23 cellular contexts compared by ENCODE assay signal in the genomic region with DNA sequence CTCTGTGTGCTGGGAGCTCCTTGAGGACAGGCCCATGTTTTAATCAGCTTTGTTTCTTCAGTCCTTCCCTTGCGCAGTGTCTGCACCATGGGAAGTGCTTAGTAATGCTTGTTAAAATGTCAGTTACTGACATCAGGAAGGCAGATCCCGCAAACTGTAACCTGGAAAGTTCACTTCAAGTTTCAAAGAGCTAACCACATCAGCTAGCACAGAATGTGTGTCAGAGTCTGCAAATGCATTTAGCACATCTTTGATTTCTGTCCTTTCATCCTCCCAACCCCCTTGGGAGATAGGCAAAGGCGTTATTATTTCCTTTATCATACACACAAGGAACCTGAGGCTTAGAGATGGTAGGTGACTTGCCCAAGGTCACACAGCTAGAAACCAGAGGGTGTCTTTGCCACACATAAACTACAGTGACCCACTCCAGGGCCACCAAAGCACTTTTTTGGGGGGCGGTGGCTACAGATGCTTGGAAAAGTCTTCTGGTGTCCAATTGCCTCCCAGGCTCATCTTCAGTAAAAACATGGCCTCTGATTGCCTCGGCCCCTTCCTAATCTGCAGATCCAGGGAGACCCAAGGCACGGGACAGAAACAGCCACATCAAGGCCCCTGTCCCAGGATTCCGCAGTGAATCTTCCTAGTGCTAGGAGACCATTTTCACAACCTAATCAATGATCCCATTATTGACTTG.
"Had no signal": no experiment of that assay in that cellular context is flagged by ENCODE, and none has a peak within 500 bp of the region (broad histone marks: within the 10 kb centered on the region; RNA-seq: fewer than 3 reads in every experiment).

No MANE protein-coding gene starts in this region.

- H3K4me2 ChIP-seq: neural progenitor cell had no signal

- H3K27me3 ChIP-seq: neural progenitor cell, testis, vagina had no signal

- H3K27ac ChIP-seq: foreskin keratinocyte, lower lobe of right lung, neural progenitor cell, stomach, testis, vagina, WERI-Rb-1 had no signal

- H3K4me3 ChIP-seq: lower lobe of right lung, neural progenitor cell, stomach, testis, vagina had no signal

- H3K27ac Mint-ChIP-seq: activated T-cell treated with anti-CD3 and anti-CD28 coated beads, Interleukin-2, amount 50 U/mL, for 72 hours; brain; naive thymus-derived CD4-positive, alpha-beta T cell; neural progenitor cell; stimulated activated effector memory CD8-positive, alpha-beta T cell treated with anti-CD3 and anti-CD28 coated beads, Interleukin-12 subunit alpha, Interleukin-12 subunit beta, amount 100 ng/mL, for 72 hours had no signal

- H3K9ac ChIP-seq: neural progenitor cell had no signal

- H3K4me3 Mint-ChIP-seq: activated T-cell treated with anti-CD3 and anti-CD28 coated beads, Interleukin-2, amount 50 U/mL, for 72 hours; brain; naive thymus-derived CD4-positive, alpha-beta T cell; neural progenitor cell; stimulated activated effector memory CD8-positive, alpha-beta T cell treated with anti-CD3 and anti-CD28 coated beads, Interleukin-12 subunit alpha, Interleukin-12 subunit beta, amount 100 ng/mL, for 72 hours had no signal

- H3K9me3 ChIP-seq: lower lobe of right lung, stomach, testis, vagina had no signal

- H3K4me1 ChIP-seq: foreskin keratinocyte, lower lobe of right lung, stomach, testis, vagina had no signal

- H3K36me3 Mint-ChIP-seq: brain; neural progenitor cell; stimulated activated effector memory CD8-positive, alpha-beta T cell treated with anti-CD3 and anti-CD28 coated beads, Interleukin-12 subunit alpha, Interleukin-12 subunit beta, amount 100 ng/mL, for 72 hours had no signal

- ATAC-seq: activated T-cell treated with anti-CD3 and anti-CD28 coated beads, Interleukin-2, amount 50 U/mL, for 72 hours; foreskin keratinocyte; left lobe of liver; lower lobe of right lung; naive thymus-derived CD4-positive, alpha-beta T cell; sciatic nerve; stimulated activated effector memory CD8-positive, alpha-beta T cell treated with anti-CD3 and anti-CD28 coated beads, Interleukin-12 subunit alpha, Interleukin-12 subunit beta, amount 100 ng/mL, for 72 hours had no signal

- H3K4me1 Mint-ChIP-seq: brain; naive thymus-derived CD4-positive, alpha-beta T cell; stimulated activated effector memory CD8-positive, alpha-beta T cell treated with anti-CD3 and anti-CD28 coated beads, Interleukin-12 subunit alpha, Interleukin-12 subunit beta, amount 100 ng/mL, for 72 hours had no signal

- DNase-seq: activated gamma-delta T cell; activated naive CD4-positive, alpha-beta T cell treated with anti-CD3 and anti-CD28 coated beads, Interleukin-2, amount 50 U/mL, for 16 hours; activated T-cell treated with anti-CD3 and anti-CD28 coated beads, Interleukin-2, amount 50 U/mL, for 72 hours; aorta; dermis blood vessel endothelial cell; effector CD8-positive, alpha-beta T cell; erythroblast; foreskin keratinocyte; kidney; lower lobe of right lung; naive thymus-derived CD4-positive, alpha-beta T cell; small intestine; stimulated activated CD4-positive, alpha-beta T cell treated with anti-CD3 and anti-CD28 coated beads, Interleukin-2, amount 100 ng/mL, for 24 hours; stomach; testis; trophoblast cell; WERI-Rb-1 had no signal

- H3K36me3 ChIP-seq: lower lobe of right lung, neural progenitor cell, stomach, vagina, WERI-Rb-1 had no signal
